Comparison of ENCODE assay signal across 1 cellular context in the genomic region with DNA sequence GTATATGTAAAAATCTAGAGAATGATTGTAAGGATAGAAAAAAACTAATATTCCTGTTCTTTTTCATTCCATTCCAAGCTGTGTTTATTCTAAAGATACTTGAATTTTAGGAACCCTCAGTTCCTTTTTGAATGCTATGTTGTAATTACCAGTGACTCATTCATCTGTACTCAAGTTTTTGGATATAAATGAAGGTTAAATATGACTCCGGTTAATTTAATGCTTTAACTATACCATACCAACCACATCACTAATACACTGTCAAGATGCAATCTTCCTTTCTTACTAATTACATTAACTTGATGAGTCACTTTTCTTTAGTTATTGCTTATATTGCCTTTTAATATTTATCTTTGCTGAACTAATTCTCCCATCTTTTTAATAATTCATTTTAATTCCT.
TF ChIP-seq lines count a peak whose summit lies in the region.

No MANE protein-coding gene starts in this region.

TF ChIP-seq in GM12891, 5 proteins besides CTCF, POLR2A, EP300 and RAD21 (continued from another document):
- TF ChIP-seq POU2F2 (IDR thresholded peaks at IDR 0.05; ENCODE audit: low read depth, low read length) = no peak
